8 cellular contexts compared by ENCODE assay signal in the genomic region with DNA sequence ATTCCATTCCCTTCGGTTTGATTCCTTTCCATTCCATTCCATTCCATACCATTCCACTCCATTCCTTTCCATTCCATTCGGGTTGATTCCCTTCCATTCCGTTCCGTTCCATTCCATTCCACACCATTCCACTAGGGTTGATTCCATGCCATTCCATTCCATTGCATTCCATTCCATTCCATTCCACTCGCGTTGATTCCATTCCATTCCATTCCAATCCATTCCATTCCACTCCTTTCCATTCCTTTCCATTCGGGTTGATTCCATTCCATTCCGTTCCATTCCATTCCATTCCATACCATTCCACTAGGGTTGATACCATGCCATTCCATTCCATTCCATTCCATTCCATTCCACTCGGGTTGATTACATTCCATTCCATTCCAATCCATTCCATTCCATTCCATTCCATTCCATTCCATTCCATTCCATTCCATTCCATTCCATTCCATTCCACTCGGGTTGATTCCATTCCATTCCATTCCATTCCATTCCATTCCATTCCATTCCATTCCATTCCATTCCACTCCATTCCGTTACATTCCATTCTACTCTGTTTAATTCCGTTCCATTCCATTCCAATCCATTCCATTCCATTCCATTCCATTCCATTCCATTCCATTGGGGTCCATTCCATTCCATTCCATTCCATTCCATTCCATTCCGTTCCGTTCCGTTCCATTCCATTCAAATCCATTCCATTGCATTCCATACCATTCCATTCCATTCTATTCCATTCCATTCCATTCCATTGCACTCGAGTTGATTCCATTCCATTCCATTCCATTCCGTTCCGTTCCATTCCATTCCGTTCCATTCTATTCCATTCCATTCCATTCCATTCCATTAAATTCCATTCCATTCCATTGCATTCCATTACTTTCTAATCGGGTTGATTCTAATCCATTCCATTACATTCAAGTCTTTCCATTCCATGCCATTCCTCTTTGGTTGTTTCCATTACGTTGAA.
DNase-seq lines count a peak whose midpoint lies in the region; ATAC-seq and TF ChIP-seq lines count a peak whose summit lies in the region.
"Not testable (repeated sequence)": the region's sequence is repeated elsewhere in the genome, so short reads cannot be mapped to it uniquely, and the experiment has no call there.

No MANE protein-coding gene starts in this region.

- not testable (repeated sequence) for H3K9me2 ChIP-seq in OCI-LY7 (ENCODE audit: insufficient read depth, low read length)

- not testable (repeated sequence) for H3K4me2 ChIP-seq in OCI-LY7 (ENCODE audit: low read length)

- H2AFZ ChIP-seq in OCI-LY7 (ENCODE audit: low read length) = not testable (repeated sequence)

- not testable (repeated sequence) for H3K79me2 ChIP-seq in OCI-LY7 (ENCODE audit: insufficient read depth, low read depth, low read length)

- H3K36me3 ChIP-seq in OCI-LY7 (ENCODE audit: insufficient read depth, low read length); body of pancreas (replicated peaks in 1 of 2; ENCODE audit: insufficient read depth in 1 of 2, low read depth in 2 of 2); aorta (ENCODE audit: control insufficient read depth in 1 of 2, insufficient read depth in 2 of 2, low read length in 1 of 2): not testable (repeated sequence)

- CTCF ChIA-PET in OCI-LY7 (lab: Charles Lee; ENCODE audit: unreplicated experiment) = not testable (repeated sequence)

- ATAC-seq in GM18520 (IDR thresholded peaks at IDR 0.05; ENCODE audit: unreplicated experiment) (peak; percentile 57), GM21825 (IDR thresholded peaks at IDR 0.05; ENCODE audit: unreplicated experiment) (peak; percentile 77), HG03175 (IDR thresholded peaks at IDR 0.05; ENCODE audit: unreplicated experiment) (peak; percentile 78), body of pancreas (peak; percentile 84), aorta (ENCODE audit: low FRiP score) (peak; percentile 99)

- H3K4me1 ChIP-seq in OCI-LY7 (ENCODE audit: insufficient read depth, low read length, poor library complexity, severe bottlenecking); body of pancreas; aorta (ENCODE audit: control insufficient read depth in 1 of 2, insufficient read depth in 2 of 2, low read length in 2 of 2): not testable (repeated sequence)

- 43 to 45% methylated on average over 20 to 21 of the region's 21 CpGs for WGBS in body of pancreas, 2 donors
- WGBS in aorta, 2 donors = 61 to 68% methylated on average over 21 of the region's 21 CpGs

- not testable (repeated sequence) for H3K27me3 ChIP-seq in body of pancreas; aorta (ENCODE audit: control insufficient read depth in 1 of 2, insufficient read depth in 2 of 2, low read length in 1 of 2)

- H4K20me1 ChIP-seq in OCI-LY7 (ENCODE audit: insufficient read depth, low read length) = not testable (repeated sequence)

- not testable (repeated sequence) for TF ChIP-seq CTCF in OCI-LY7 (conservative IDR thresholded peaks at IDR 0.05; ENCODE audit: low read length); body of pancreas (IDR thresholded peaks at IDR 0.05)

- peak; percentile 65 for DNase-seq in OCI-LY7 (ENCODE audit: low spot score)
- peak in 1 of 4 donors; percentile 8 for DNase-seq in body of pancreas
- DNase-seq in glomerular visceral epithelial cell (ENCODE audit: extremely low spot score) = peak; percentile 91
- DNase-seq in middle frontal gyrus (ENCODE audit: extremely low spot score, low spot score) = peak; percentile 68
- DNase-seq in aorta = not testable (repeated sequence)

- TF ChIP-seq POLR2A in body of pancreas (IDR thresholded peaks at IDR 0.05) = not testable (repeated sequence)

- not testable (repeated sequence) for H3K4me3 ChIP-seq in OCI-LY7 (ENCODE audit: low read depth, low read length, poor library complexity, severe bottlenecking); body of pancreas; aorta (ENCODE audit: low read length in 2 of 2)

- BruUV-seq in OCI-LY7 (replicated peaks; lab: Mats Ljungman, UMichigan) = not testable (repeated sequence)

- H3K9me3 ChIP-seq in OCI-LY7 (ENCODE audit: low read length) (peaks cover 61% of the 10 kb centered on the region), body of pancreas (peaks cover 0 to 18% (median 6%) of the 10 kb centered on the region in 3 donors)
- H3K9me3 ChIP-seq in aorta (ENCODE audit: control insufficient read depth, low read length) = not testable (repeated sequence)

- intact Hi-C loops in OCI-LY7 (cut with micrococcal nuclease; ENCODE audit: unreplicated experiment); body of pancreas (cut with DNase I); aorta (cut with DNase I): not testable (repeated sequence)

- POLR2A ChIA-PET in OCI-LY7 (lab: Charles Lee) = not testable (repeated sequence)

- H3K27ac ChIP-seq in OCI-LY7 (ENCODE audit: low read depth, low read length, poor library complexity, severe bottlenecking); body of pancreas; aorta (ENCODE audit: low read depth in 1 of 2, low read length in 2 of 2): not testable (repeated sequence)
